1 cellular context compared by ENCODE assay signal in genomic region chr16:4514606-4515005, GRCh38.
TF ChIP-seq lines count a peak whose summit lies in the region.

No MANE protein-coding gene starts in this region.

TF ChIP-seq in SK-N-SH, 30 proteins besides CTCF, POLR2A, EP300 and RAD21:
- TF ChIP-seq REST (IDR thresholded peaks at IDR 0.05; ENCODE audit: low read depth, low read length) (no peak), PBX3 (IDR thresholded peaks at IDR 0.05) (no peak), GATA2 (CRISPR knock-in tag; IDR thresholded peaks at IDR 0.05) (no peak), RCOR1 (IDR thresholded peaks at IDR 0.05; ENCODE audit: low read length) (no peak), MAX (IDR thresholded peaks at IDR 0.05; ENCODE audit: low read depth) (no peak), NRF1 (IDR thresholded peaks at IDR 0.05; ENCODE audit: low read depth, low read length) (no peak), FOXM1 (IDR thresholded peaks at IDR 0.05; ENCODE audit: low read depth) (no peak), TAF1 (IDR thresholded peaks at IDR 0.05; ENCODE audit: borderline replicate concordance, low read depth, low read length) (no peak), TEAD4 (IDR thresholded peaks at IDR 0.05; ENCODE audit: borderline replicate concordance, insufficient read depth) (no peak), IRF3 (IDR thresholded peaks at IDR 0.05; ENCODE audit: low read depth, low read length) (no peak)
